Comparison of ENCODE assay signal across 22 cellular contexts in genomic region chr4:3186609-3187008, GRCh38.
"Had no signal": no experiment of that assay in that cellular context is flagged by ENCODE, and none has a peak within 500 bp of the region (broad histone marks: within the 10 kb centered on the region; RNA-seq: fewer than 3 reads in every experiment).

No MANE protein-coding gene starts in this region.

- ATAC-seq: activated CD8-positive, alpha-beta memory T cell treated with anti-CD3 and anti-CD28 coated beads, Interleukin-2, amount 10 ng/mL, durations not matched to agents 7 days and 5 days had no signal

- H3K9me3 Mint-ChIP-seq: activated naive CD4-positive, alpha-beta T cell treated with anti-CD3 and anti-CD28 coated beads, Interleukin-2, amount 50 U/mL, for 24 hours; activated T-cell treated with anti-CD3 and anti-CD28 coated beads, Interleukin-2, amount 50 U/mL, for 24 hours; activated T-helper 1 cell treated with anti-CD3 and anti-CD28 coated beads, Interleukin-12 subunit alpha, Interleukin-12 subunit beta, Interleukin-2, Interleukin-4 antibody, amounts not matched to agents 30 ng/mL and 10 ng/mL and 1 ng/mL, durations not matched to agents 14 hours and 24 hours and 36 hours; T-helper 1 cell treated with Interleukin-12 subunit alpha and Interleukin-12 subunit beta and Interleukin-4 antibody, amounts not matched to agents 30 μg/mL and 1 μg/mL, for 36 hours had no signal

- H3K27me3 ChIP-seq: brain microvascular endothelial cell, cardiac muscle cell had no signal

- H3K27me3 Mint-ChIP-seq: activated CD8-positive, alpha-beta memory T cell treated with anti-CD3 and anti-CD28 coated beads, Interleukin-2, amount 10 ng/mL, durations not matched to agents 7 days and 5 days; activated naive CD4-positive, alpha-beta T cell treated with anti-CD3 and anti-CD28 coated beads, Interleukin-2, amount 50 U/mL, for 24 hours; activated T-cell treated with anti-CD3 and anti-CD28 coated beads, Interleukin-2, amount 50 U/mL, for 24 hours had no signal

- H3K4me3 ChIP-seq: cardiac muscle cell, PC-9 had no signal

- H3K4me3 Mint-ChIP-seq: activated CD8-positive, alpha-beta memory T cell treated with anti-CD3 and anti-CD28 coated beads, Interleukin-2, amount 10 ng/mL, durations not matched to agents 7 days and 5 days; activated naive CD4-positive, alpha-beta T cell treated with anti-CD3 and anti-CD28 coated beads, Interleukin-2, amount 50 U/mL, for 24 hours; activated T-cell treated with anti-CD3 and anti-CD28 coated beads, Interleukin-2, amount 50 U/mL, for 24 hours; activated T-helper 1 cell treated with anti-CD3 and anti-CD28 coated beads, Interleukin-12 subunit alpha, Interleukin-12 subunit beta, Interleukin-2, Interleukin-4 antibody, amounts not matched to agents 30 ng/mL and 10 ng/mL and 1 ng/mL, durations not matched to agents 14 hours and 24 hours and 36 hours; T-helper 1 cell treated with Interleukin-12 subunit alpha and Interleukin-12 subunit beta and Interleukin-4 antibody, amounts not matched to agents 30 μg/mL and 1 μg/mL, for 36 hours had no signal

- DNase-seq: activated CD4-positive, alpha-beta T cell treated with anti-CD3 and anti-CD28 coated beads for 4 hours; activated CD8-positive, alpha-beta memory T cell treated with anti-CD3 and anti-CD28 coated beads, Interleukin-2, amount 10 ng/mL, durations not matched to agents 7 days and 5 days; activated effector memory CD4-positive, alpha-beta T cell treated with Interleukin-2 at 50 U/mL for 16 hours; activated naive CD4-positive, alpha-beta T cell; activated T-cell treated with anti-CD3 and anti-CD28 coated beads, Interleukin-2, amount 50 U/mL, for 24 hours; aorta; brain microvascular endothelial cell; IMR-90; Kasumi-1; KBM-7; NCI-H1048; NCI-H146; NCI-H187 treated with DMSO at 0.1 percent for 48 hours; NCI-H2081 treated with DMSO at 0.1 percent for 48 hours; NCI-H446; NCI-H524; PC-9; SHP77 treated with DMSO at 0.1 percent for 48 hours had no signal

- H3K27ac ChIP-seq: brain microvascular endothelial cell, cardiac muscle cell, PC-9 had no signal

- H3K27ac Mint-ChIP-seq: activated CD8-positive, alpha-beta memory T cell treated with anti-CD3 and anti-CD28 coated beads, Interleukin-2, amount 10 ng/mL, durations not matched to agents 7 days and 5 days; activated naive CD4-positive, alpha-beta T cell treated with anti-CD3 and anti-CD28 coated beads, Interleukin-2, amount 50 U/mL, for 24 hours; activated T-helper 1 cell treated with anti-CD3 and anti-CD28 coated beads, Interleukin-12 subunit alpha, Interleukin-12 subunit beta, Interleukin-2, Interleukin-4 antibody, amounts not matched to agents 30 ng/mL and 10 ng/mL and 1 ng/mL, durations not matched to agents 14 hours and 24 hours and 36 hours; T-helper 1 cell treated with Interleukin-12 subunit alpha and Interleukin-12 subunit beta and Interleukin-4 antibody, amounts not matched to agents 30 μg/mL and 1 μg/mL, for 36 hours had no signal
